1 cellular context compared by ENCODE assay signal in genomic region chr14:98347686-98348085, GRCh38.
TF ChIP-seq lines count a peak whose summit lies in the region.

No MANE protein-coding gene starts in this region.

TF ChIP-seq in GM23338, 12 proteins besides CTCF, POLR2A, EP300 and RAD21 (continued from another document):
- TF ChIP-seq, protein P1, sequence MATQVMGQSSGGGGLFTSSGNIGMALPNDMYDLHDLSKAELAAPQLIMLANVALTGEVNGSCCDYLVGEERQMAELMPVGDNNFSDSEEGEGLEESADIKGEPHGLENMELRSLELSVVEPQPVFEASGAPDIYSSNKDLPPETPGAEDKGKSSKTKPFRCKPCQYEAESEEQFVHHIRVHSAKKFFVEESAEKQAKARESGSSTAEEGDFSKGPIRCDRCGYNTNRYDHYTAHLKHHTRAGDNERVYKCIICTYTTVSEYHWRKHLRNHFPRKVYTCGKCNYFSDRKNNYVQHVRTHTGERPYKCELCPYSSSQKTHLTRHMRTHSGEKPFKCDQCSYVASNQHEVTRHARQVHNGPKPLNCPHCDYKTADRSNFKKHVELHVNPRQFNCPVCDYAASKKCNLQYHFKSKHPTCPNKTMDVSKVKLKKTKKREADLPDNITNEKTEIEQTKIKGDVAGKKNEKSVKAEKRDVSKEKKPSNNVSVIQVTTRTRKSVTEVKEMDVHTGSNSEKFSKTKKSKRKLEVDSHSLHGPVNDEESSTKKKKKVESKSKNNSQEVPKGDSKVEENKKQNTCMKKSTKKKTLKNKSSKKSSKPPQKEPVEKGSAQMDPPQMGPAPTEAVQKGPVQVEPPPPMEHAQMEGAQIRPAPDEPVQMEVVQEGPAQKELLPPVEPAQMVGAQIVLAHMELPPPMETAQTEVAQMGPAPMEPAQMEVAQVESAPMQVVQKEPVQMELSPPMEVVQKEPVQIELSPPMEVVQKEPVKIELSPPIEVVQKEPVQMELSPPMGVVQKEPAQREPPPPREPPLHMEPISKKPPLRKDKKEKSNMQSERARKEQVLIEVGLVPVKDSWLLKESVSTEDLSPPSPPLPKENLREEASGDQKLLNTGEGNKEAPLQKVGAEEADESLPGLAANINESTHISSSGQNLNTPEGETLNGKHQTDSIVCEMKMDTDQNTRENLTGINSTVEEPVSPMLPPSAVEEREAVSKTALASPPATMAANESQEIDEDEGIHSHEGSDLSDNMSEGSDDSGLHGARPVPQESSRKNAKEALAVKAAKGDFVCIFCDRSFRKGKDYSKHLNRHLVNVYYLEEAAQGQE (IDR thresholded peaks at IDR 0.05; ENCODE audit: unreplicated experiment), result no peak
- no peak for TF ChIP-seq ZNF114 (CRISPR knock-in tag; IDR thresholded peaks at IDR 0.05)
- TF ChIP-seq EZH2phosphoT487 (IDR thresholded peaks at IDR 0.05; ENCODE audit: unreplicated experiment), result no peak
